ENCODE assay signal across 8 cellular contexts in genomic region chr4:102263024-102263787, GRCh38.
DNase-seq lines count a peak whose midpoint lies in the region; ATAC-seq and TF ChIP-seq lines count a peak whose summit lies in the region.

No MANE protein-coding gene starts in this region.

- intact Hi-C loops in Calu3 (cut with micrococcal nuclease; ENCODE audit: unreplicated experiment) = loop anchor here (5.0 kb wide), 1 partner anchor 531 kb away; no protein-coding TSS in a partner anchor
- intact Hi-C loops in stomach (cut with DNase I; ENCODE audit: low total_unique reads) = no loop called here

- no peak overlapping the region for H3K27ac ChIP-seq in stomach

- POLR2A ChIA-PET in WTC11 (lab: Charles Lee) = no interaction called here

- H3K27me3 Mint-ChIP-seq in Calu3 (ENCODE audit: unreplicated experiment) (no peaks in the 10 kb centered on the region), WTC11 (ENCODE audit: low read depth) (no peaks in the 10 kb centered on the region), glutamatergic neuron (ENCODE audit: unreplicated experiment) (peaks cover 3% of the 10 kb centered on the region)

- no peak overlapping the region for H3K4me3 ChIP-seq in stomach

- H3K36me3 Mint-ChIP-seq in Calu3 (ENCODE audit: insufficient read depth, unreplicated experiment) (no peaks in the 10 kb centered on the region), WTC11 (peaks cover 4% of the 10 kb centered on the region; the same call in 1 of the 2 replicates), glutamatergic neuron (ENCODE audit: unreplicated experiment) (no peaks in the 10 kb centered on the region)

- TF ChIP-seq POLR2A in stomach (IDR thresholded peaks at IDR 0.05) = no peak

- peak; percentile 13 for TF ChIP-seq CTCF in Calu3 (IDR thresholded peaks at IDR 0.05; ENCODE audit: unreplicated experiment)
- no peak for TF ChIP-seq CTCF in WTC11 (IDR thresholded peaks at IDR 0.05)
- TF ChIP-seq CTCF in glutamatergic neuron (IDR thresholded peaks at IDR 0.05; ENCODE audit: partially characterized antibody, unreplicated experiment) = peak; percentile 60
- peak in 4 of 7 experiments; percentile 13 to 36 (median 24) for TF ChIP-seq CTCF in stomach (IDR thresholded peaks at IDR 0.05)

- H3K27ac Mint-ChIP-seq in Calu3 (ENCODE audit: unreplicated experiment) = peak overlapping the region; percentile 26
- H3K27ac Mint-ChIP-seq in WTC11 = no peak overlapping the region
- H3K27ac Mint-ChIP-seq in glutamatergic neuron (ENCODE audit: unreplicated experiment) = no peak overlapping the region

- H3K9me3 Mint-ChIP-seq in Calu3 (ENCODE audit: low read depth, unreplicated experiment) (no peaks in the 10 kb centered on the region), WTC11 (no peaks in the 10 kb centered on the region), glutamatergic neuron (ENCODE audit: unreplicated experiment) (no peaks in the 10 kb centered on the region)

- BruUV-seq in Calu3 (replicated peaks; lab: Mats Ljungman, UMichigan) = no TSS peak

- H3K4me3 Mint-ChIP-seq in Calu3 (ENCODE audit: low read depth, unreplicated experiment) = no peak overlapping the region
- H3K4me3 Mint-ChIP-seq in WTC11 = no peak overlapping the region
- H3K4me3 Mint-ChIP-seq in glutamatergic neuron (ENCODE audit: unreplicated experiment) = no peak overlapping the region

- WGBS in stomach, 5 donors = 52 to 62% (median 56%) methylated on average over 3 of the region's 3 CpGs

- no peaks in the 10 kb centered on the region for H3K4me1 ChIP-seq in stomach

- H3K27me3 ChIP-seq in stomach = no peaks in the 10 kb centered on the region

- TF ChIP-seq EP300 in stomach (IDR thresholded peaks at IDR 0.05) = no peak

- DNase-seq in Calu3 = peak; percentile 6
- DNase-seq in NCI-H146 treated with DMSO at 0.1 percent for 48 hours (lab: John Stamatoyannopoulos, UW; ENCODE audit: unreplicated experiment) = peak; percentile 0
- no peak for DNase-seq in WTC11 (ENCODE audit: low spot score)
- DNase-seq in glutamatergic neuron = no peak
- DNase-seq in stomach = no peak
- DNase-seq in DMS79 (lab: John Stamatoyannopoulos, UW) = no peak

- no peaks in the 10 kb centered on the region for H3K9me3 ChIP-seq in stomach

- peak; percentile 91 for ATAC-seq in GM18520 (IDR thresholded peaks at IDR 0.05; ENCODE audit: unreplicated experiment)
- ATAC-seq in HG02852 (IDR thresholded peaks at IDR 0.05; ENCODE audit: unreplicated experiment) = peak; percentile 94
- peak; percentile 95 for ATAC-seq in WTC11

- CTCF ChIA-PET in Calu3 (lab: Charles Lee) = no interaction called here
- CTCF ChIA-PET in WTC11 (lab: Charles Lee) = interaction anchor here (0.6 to 1.1 kb wide), 2 partner anchors 168 to 1094 kb away, joined by 3 to 4 read pairs; no protein-coding TSS in a partner anchor

- H3K4me1 Mint-ChIP-seq in Calu3 (ENCODE audit: low read depth, unreplicated experiment) (no peaks in the 10 kb centered on the region), WTC11 (peaks cover 12% of the 10 kb centered on the region), glutamatergic neuron (ENCODE audit: low read depth, unreplicated experiment) (no peaks in the 10 kb centered on the region)

- no peaks in the 10 kb centered on the region for H3K36me3 ChIP-seq in stomach

TF ChIP-seq in WTC11, 78 proteins besides CTCF, POLR2A, EP300 and RAD21 (continues in another document):
- TF ChIP-seq GRHL2 (CRISPR knock-in tag; IDR thresholded peaks at IDR 0.05; ENCODE audit: insufficient replicate concordance, severe bottlenecking) = no peak
- TF ChIP-seq MXD4 (CRISPR knock-in tag; IDR thresholded peaks at IDR 0.05; ENCODE audit: borderline replicate concordance) = no peak
- TF ChIP-seq, protein P1, sequence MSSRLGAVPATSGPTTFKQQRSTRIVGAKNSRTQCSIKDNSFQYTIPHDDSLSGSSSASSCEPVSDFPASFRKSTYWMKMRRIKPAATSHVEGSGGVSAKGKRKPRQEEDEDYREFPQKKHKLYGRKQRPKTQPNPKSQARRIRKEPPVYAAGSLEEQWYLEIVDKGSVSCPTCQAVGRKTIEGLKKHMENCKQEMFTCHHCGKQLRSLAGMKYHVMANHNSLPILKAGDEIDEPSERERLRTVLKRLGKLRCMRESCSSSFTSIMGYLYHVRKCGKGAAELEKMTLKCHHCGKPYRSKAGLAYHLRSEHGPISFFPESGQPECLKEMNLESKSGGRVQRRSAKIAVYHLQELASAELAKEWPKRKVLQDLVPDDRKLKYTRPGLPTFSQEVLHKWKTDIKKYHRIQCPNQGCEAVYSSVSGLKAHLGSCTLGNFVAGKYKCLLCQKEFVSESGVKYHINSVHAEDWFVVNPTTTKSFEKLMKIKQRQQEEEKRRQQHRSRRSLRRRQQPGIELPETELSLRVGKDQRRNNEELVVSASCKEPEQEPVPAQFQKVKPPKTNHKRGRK (CRISPR knock-in tag; IDR thresholded peaks at IDR 0.05; ENCODE audit: borderline replicate concordance) = no peak
- TF ChIP-seq, protein P2, sequence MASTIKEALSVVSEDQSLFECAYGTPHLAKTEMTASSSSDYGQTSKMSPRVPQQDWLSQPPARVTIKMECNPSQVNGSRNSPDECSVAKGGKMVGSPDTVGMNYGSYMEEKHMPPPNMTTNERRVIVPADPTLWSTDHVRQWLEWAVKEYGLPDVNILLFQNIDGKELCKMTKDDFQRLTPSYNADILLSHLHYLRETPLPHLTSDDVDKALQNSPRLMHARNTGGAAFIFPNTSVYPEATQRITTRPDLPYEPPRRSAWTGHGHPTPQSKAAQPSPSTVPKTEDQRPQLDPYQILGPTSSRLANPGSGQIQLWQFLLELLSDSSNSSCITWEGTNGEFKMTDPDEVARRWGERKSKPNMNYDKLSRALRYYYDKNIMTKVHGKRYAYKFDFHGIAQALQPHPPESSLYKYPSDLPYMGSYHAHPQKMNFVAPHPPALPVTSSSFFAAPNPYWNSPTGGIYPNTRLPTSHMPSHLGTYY (CRISPR knock-in tag; IDR thresholded peaks at IDR 0.05) = no peak
- no peak for TF ChIP-seq CBFB (CRISPR knock-in tag; IDR thresholded peaks at IDR 0.05; ENCODE audit: low read depth)
- TF ChIP-seq, protein P3, sequence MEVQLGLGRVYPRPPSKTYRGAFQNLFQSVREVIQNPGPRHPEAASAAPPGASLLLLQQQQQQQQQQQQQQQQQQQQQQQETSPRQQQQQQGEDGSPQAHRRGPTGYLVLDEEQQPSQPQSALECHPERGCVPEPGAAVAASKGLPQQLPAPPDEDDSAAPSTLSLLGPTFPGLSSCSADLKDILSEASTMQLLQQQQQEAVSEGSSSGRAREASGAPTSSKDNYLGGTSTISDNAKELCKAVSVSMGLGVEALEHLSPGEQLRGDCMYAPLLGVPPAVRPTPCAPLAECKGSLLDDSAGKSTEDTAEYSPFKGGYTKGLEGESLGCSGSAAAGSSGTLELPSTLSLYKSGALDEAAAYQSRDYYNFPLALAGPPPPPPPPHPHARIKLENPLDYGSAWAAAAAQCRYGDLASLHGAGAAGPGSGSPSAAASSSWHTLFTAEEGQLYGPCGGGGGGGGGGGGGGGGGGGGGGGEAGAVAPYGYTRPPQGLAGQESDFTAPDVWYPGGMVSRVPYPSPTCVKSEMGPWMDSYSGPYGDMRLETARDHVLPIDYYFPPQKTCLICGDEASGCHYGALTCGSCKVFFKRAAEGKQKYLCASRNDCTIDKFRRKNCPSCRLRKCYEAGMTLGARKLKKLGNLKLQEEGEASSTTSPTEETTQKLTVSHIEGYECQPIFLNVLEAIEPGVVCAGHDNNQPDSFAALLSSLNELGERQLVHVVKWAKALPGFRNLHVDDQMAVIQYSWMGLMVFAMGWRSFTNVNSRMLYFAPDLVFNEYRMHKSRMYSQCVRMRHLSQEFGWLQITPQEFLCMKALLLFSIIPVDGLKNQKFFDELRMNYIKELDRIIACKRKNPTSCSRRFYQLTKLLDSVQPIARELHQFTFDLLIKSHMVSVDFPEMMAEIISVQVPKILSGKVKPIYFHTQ (CRISPR knock-in tag; IDR thresholded peaks at IDR 0.05) = no peak
- TF ChIP-seq ESRRA (CRISPR knock-in tag; IDR thresholded peaks at IDR 0.05; ENCODE audit: borderline replicate concordance) = no peak
- no peak for TF ChIP-seq ZNF263 (CRISPR knock-in tag; IDR thresholded peaks at IDR 0.05; ENCODE audit: low read depth)
- TF ChIP-seq, protein P4, sequence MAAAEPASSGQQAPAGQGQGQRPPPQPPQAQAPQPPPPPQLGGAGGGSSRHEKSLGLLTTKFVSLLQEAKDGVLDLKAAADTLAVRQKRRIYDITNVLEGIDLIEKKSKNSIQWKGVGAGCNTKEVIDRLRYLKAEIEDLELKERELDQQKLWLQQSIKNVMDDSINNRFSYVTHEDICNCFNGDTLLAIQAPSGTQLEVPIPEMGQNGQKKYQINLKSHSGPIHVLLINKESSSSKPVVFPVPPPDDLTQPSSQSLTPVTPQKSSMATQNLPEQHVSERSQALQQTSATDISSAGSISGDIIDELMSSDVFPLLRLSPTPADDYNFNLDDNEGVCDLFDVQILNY (CRISPR knock-in tag; IDR thresholded peaks at IDR 0.05) = no peak
- no peak for TF ChIP-seq JUN (CRISPR knock-in tag; IDR thresholded peaks at IDR 0.05)
- no peak for TF ChIP-seq CREB1 (CRISPR knock-in tag; IDR thresholded peaks at IDR 0.05)
- TF ChIP-seq ZNF317 (CRISPR knock-in tag; IDR thresholded peaks at IDR 0.05; ENCODE audit: borderline replicate concordance, low read depth) = no peak
- TF ChIP-seq, protein P5, sequence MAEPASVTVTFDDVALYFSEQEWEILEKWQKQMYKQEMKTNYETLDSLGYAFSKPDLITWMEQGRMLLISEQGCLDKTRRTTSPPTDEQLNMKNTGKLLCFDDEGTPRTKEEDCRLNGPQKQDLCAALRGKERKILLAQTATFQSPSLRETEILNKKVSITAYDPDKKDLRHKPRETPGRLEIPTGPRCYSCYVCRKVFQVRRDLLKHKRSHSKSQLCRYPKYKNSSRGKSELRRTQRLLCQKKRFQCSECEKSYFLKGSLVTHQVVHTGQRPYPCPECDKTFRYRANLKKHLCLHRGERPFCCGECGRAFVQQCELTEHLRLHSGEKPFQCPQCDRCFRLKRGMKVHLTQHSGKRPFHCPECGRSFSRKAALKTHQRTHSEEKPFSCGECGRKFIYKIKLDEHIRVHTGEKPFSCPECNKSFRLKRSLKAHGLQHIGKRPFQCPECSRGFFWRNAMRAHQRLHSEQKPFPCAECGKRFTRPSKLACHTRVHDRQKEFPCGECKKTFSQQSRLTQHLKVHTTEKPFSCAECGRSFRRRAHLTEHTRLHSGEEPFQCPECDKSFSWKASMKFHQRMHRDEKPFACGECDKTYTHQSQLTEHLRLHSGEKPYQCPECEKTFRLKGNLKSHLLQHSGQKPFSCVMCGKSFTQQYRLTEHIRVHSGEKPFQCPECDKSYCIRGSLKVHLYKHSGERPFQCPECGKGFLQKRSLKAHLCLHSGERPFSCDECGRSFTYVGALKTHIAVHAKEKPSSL (CRISPR knock-in tag; conservative IDR thresholded peaks at IDR 0.05) = no peak
- TF ChIP-seq USF1 (CRISPR knock-in tag; IDR thresholded peaks at IDR 0.05) = no peak

Comparison
In these comparisons a context has a peak if more than half of its experiments do, and no peak if none do; other contexts are left out.
1. DNase-seq: peak in Calu3 (single experiment) and NCI-H146 treated with DMSO at 0.1 percent for 48 hours (single experiment); none in WTC11 (single experiment), glutamatergic neuron (single experiment), stomach (single experiment) and DMS79 (single experiment).
2. Peak in every context shown above with its lines, with median percentiles within 50 percentile points of each other: ATAC-seq.